In the genomic region with DNA sequence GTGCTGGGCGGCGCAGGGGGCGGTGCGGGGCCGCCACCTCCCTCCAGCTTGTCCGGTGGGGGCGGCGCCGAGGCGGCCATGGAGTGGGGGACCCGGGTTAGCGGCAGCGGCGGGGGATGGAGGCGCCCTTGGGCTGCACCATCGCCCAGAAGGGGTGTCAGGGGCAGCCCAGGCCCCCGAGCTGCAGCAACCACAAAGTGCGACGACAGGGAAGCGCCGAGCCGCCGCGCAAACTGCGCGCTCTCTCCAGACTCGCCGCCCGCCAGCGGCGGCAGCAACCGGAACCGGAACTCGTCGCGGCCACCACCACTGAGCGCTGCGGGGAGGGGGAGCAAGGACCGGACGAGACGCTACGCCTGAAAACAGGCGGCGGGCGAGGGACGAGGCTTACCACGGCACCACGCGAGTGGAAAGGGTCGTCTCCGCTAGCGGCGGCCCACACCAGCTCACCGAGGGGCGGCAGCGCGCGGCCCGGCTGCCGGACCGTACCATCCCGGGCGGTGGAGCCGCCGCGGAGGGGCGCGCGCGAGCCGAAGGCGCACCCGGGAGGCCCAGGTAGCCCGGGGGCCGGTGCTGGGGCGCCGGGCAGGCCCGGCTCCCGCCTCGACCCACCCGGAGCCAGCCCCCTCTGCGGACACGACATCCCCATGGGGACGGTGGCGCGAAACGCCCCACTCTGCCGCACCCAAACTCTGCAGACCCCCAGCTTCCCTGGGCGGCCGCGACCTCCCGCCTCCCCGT, we compare ENCODE assay signal across 1 cellular context.
A peak's percentile ranks its signal among the peaks of the same experiment; 100 is the strongest.
TF ChIP-seq lines count a peak whose summit lies in the region.

TSS of gene PYGO2 (minus strand) at position 286 of the 741 bp plus-strand sequence. CDS start at position 80, 206 bp downstream.

TF ChIP-seq in GM12878, 131 proteins besides CTCF, POLR2A, EP300 and RAD21 (continued from another document):
- TF ChIP-seq ZNF687 (IDR thresholded peaks at IDR 0.05) (peak; percentile 64; the same call in 1 of the 2 replicates), TAF1 (IDR thresholded peaks at IDR 0.05; ENCODE audit: borderline replicate concordance, low read depth, low read length) (peak; percentile 74), PAX5 (IDR thresholded peaks at IDR 0.05; ENCODE audit: borderline replicate concordance, low read depth, low read length) (peak; percentile 17), HDGF (IDR thresholded peaks at IDR 0.05) (0 out of 2 replicates have a peak, but pooled peaks have one; percentile 18), NR2C2 (IDR thresholded peaks at IDR 0.05; ENCODE audit: borderline replicate concordance, control insufficient read depth, insufficient read length, low read depth) (no peak), CHD1 (IDR thresholded peaks at IDR 0.05; ENCODE audit: low read depth, low read length) (peak; percentile 96), ZBTB40 (IDR thresholded peaks at IDR 0.05; ENCODE audit: borderline replicate concordance) (peak; percentile 89), STAT3 (IDR thresholded peaks at IDR 0.05; ENCODE audit: low read depth, low read length) (no peak), ZSCAN29 (IDR thresholded peaks at IDR 0.05) (peak; percentile 85)
